Comparison of ENCODE assay signal across 21 cellular contexts in the genomic region with DNA sequence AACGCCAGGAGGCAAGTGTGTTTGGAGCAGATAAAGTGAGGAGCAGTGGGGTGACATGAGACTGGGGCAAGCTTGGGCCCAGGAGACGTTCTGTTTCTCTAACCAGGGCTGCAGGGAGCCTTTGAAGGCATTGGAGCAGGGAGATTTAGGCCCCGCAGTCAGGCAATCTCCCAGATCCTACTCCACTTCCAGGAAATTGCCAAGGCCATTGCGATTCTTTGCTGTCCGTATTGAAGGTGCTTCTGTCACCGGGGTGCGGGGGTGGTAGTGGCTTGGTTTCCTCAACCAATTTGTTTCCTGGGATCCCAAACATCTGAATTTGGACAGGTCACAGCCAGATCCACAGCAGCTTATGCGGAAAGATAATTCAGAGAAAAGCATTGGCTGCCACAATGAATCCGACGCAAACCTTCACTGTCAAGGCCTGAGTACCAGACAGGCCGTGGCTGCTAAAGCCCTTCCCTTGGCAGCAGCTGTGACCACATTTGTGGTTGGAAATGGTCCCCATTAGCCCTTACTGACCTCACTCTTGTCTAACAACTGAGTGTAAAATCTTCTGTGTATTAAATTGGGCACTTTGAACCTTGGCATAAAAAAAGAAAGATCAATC.
DNase-seq lines count a peak whose midpoint lies in the region; ATAC-seq and TF ChIP-seq lines count a peak whose summit lies in the region.
"Had no signal": no experiment of that assay in that cellular context is flagged by ENCODE, and none has a peak within 500 bp of the region (broad histone marks: within the 10 kb centered on the region; RNA-seq: fewer than 3 reads in every experiment).

No MANE protein-coding gene starts in this region.

- 90 to 92% methylated on average over 9 to 11 of the region's 11 CpGs for WGBS in endodermal cell (ENCODE audit: insufficient coverage in 1 of 2, insufficient read length in 1 of 2), 2 experiments
- 77 to 84% methylated on average over 11 of the region's 11 CpGs for WGBS in upper lobe of left lung, 2 donors

- H3K27me3 ChIP-seq in endodermal cell (ENCODE audit: control insufficient read depth, insufficient read depth, low read length, poor library complexity, severe bottlenecking), result no peaks in the 10 kb centered on the region
- H3K27me3 ChIP-seq in upper lobe of left lung, result no peaks in the 10 kb centered on the region
- H3K27me3 ChIP-seq: BLaER1 had no signal

- no peak overlapping the region for H3K4me3 ChIP-seq in endodermal cell (ENCODE audit: low read length)
- H3K4me3 ChIP-seq in skeletal muscle cell (ENCODE audit: low read depth, low read length), result no peak overlapping the region
- no peak overlapping the region for H3K4me3 ChIP-seq in upper lobe of left lung
- H3K4me3 ChIP-seq: BLaER1, GM23338 had no signal

- H3K27me3 Mint-ChIP-seq in endodermal cell (ENCODE audit: insufficient read depth), result peaks cover 7% of the 10 kb centered on the region

- DNase-seq in NCI-H2107 treated with DMSO at 0.1 percent for 48 hours (lab: John Stamatoyannopoulos, UW; ENCODE audit: unreplicated experiment), result peak; percentile 83
- no peak for DNase-seq in NCI-H2107 (lab: John Stamatoyannopoulos, UW)
- DNase-seq in RPMI7951 (ENCODE audit: low read depth), result peak; percentile 79
- peak; percentile 16 for DNase-seq in endodermal cell
- peak; percentile 12 for DNase-seq in skeletal muscle cell (ENCODE audit: low read depth)
- no peak for DNase-seq in Ammon's horn (ENCODE audit: low spot score)
- DNase-seq in upper lobe of left lung, result no peak
- DNase-seq: 8988T, GF-D8, KG1, NCI-H1048, NCI-H1436 treated with DMSO at 0.1 percent for 48 hours, NCI-H2081 treated with DMSO at 0.1 percent for 48 hours, NCI-H226, NCI-H526, OCI-M1 had no signal

- no peak overlapping the region for H3K4me3 Mint-ChIP-seq in endodermal cell
- H3K4me3 Mint-ChIP-seq: GM23338 had no signal

- ATAC-seq in upper lobe of left lung (ENCODE audit: low FRiP score in 2 of 2) (no peak), HG02852 (IDR thresholded peaks at IDR 0.05; ENCODE audit: unreplicated experiment) (no peak)
- ATAC-seq: GM23338, HCT116 had no signal

- TF ChIP-seq EP300 in upper lobe of left lung (IDR thresholded peaks at IDR 0.05), result no peak

- H3K9me3 ChIP-seq in endodermal cell (ENCODE audit: control insufficient read depth, low read length) (no peaks in the 10 kb centered on the region), upper lobe of left lung (no peaks in the 10 kb centered on the region)
- H3K9me3 ChIP-seq: BLaER1 had no signal

- TF ChIP-seq POLR2A in upper lobe of left lung (IDR thresholded peaks at IDR 0.05), result no peak

- TF ChIP-seq CTCF in endodermal cell (conservative IDR thresholded peaks at IDR 0.05) (no peak), upper lobe of left lung (IDR thresholded peaks at IDR 0.05) (no peak)

- H3K4me1 ChIP-seq in endodermal cell (ENCODE audit: control insufficient read depth, insufficient read depth, low read length) (no peaks in the 10 kb centered on the region), upper lobe of left lung (no peaks in the 10 kb centered on the region)

- no peak overlapping the region for H3K9ac ChIP-seq in endodermal cell (ENCODE audit: extremely low read depth, low read length, poor library complexity, severe bottlenecking)
- H3K9ac ChIP-seq: BLaER1 had no signal

- no peak overlapping the region for H3K27ac Mint-ChIP-seq in endodermal cell
- H3K27ac Mint-ChIP-seq: GM23338 had no signal

- no peaks in the 10 kb centered on the region for H3K36me3 Mint-ChIP-seq in endodermal cell (ENCODE audit: low read depth)

- H3K36me3 ChIP-seq in endodermal cell (ENCODE audit: control insufficient read depth, insufficient read depth, low read length), result no peaks in the 10 kb centered on the region
- H3K36me3 ChIP-seq in upper lobe of left lung, result no peaks in the 10 kb centered on the region
- H3K36me3 ChIP-seq: BLaER1 had no signal

- H3K4me1 Mint-ChIP-seq in endodermal cell, result no peaks in the 10 kb centered on the region
- H3K4me1 Mint-ChIP-seq: GM23338 had no signal

- no peaks in the 10 kb centered on the region for H3K9me3 Mint-ChIP-seq in endodermal cell

- no peak overlapping the region for H3K27ac ChIP-seq in endodermal cell (ENCODE audit: low read depth, low read length)
- H3K27ac ChIP-seq in upper lobe of left lung, result no peak overlapping the region
- H3K27ac ChIP-seq: BLaER1, RWPE1 had no signal

Comparison
In these comparisons a context has a peak if more than half of its experiments do, and no peak if none do; other contexts are left out.
1. DNase-seq: peak in NCI-H2107 treated with DMSO at 0.1 percent for 48 hours (single experiment), RPMI7951 (single experiment), endodermal cell (single experiment) and skeletal muscle cell (single experiment); none in NCI-H2107 (single experiment), Ammon's horn (single experiment) and upper lobe of left lung (0 of 2).